ENCODE assay signal across 2 cellular contexts in the genomic region with DNA sequence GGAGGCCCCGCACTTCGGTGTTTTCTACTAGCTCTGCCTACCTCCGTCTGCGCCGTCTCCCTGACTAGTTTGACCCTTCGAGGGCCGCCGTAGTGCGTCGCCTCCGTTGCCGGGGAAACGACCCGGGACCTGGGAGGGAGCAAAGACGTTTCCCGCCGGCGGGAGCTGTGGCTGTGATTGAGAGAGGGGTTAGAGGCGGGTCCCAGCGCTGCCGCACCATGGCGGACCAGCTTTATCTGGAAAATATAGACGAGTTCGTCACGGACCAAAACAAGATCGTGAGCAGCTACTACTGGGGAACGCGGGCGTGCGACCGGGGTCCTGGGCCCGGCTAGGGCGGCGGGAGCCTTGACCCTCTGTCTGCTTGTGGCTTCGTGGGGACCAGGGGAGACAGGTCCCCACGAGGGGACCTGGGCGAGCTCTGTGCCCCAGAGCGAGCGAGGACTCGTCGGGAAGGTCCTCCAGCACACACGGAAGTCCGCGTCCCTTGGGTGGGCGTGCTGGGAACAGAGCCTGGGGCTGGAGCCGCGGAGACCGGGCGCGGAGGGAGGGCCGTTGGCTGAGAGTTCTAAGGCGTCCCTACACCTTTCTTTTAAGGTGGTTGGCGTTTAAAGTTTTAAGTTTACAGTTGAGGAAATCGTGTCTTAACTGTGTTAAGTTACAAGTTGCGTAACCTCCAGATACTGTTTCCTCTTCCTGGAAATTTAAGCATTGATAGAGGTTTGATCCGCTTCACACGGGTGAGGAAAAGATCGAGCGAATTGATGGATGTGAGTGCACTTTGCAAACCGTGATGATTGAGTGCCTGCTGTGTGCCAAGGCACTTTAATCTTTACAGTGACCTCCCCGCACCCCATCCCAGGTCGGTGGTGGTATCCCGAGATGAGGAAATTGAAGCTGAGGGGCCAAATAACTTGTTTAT.
TF ChIP-seq lines count a peak whose summit lies in the region.

A gene with protein sequence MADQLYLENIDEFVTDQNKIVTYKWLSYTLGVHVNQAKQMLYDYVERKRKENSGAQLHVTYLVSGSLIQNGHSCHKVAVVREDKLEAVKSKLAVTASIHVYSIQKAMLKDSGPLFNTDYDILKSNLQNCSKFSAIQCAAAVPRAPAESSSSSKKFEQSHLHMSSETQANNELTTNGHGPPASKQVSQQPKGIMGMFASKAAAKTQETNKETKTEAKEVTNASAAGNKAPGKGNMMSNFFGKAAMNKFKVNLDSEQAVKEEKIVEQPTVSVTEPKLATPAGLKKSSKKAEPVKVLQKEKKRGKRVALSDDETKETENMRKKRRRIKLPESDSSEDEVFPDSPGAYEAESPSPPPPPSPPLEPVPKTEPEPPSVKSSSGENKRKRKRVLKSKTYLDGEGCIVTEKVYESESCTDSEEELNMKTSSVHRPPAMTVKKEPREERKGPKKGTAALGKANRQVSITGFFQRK (plus strand): TSS at position 142 of the 922 bp plus-strand sequence. CDS start 77 bp downstream, at position 219.

TF ChIP-seq in IMR-90, 13 proteins besides CTCF, POLR2A, EP300 and RAD21:
- TF ChIP-seq SMC3 (IDR thresholded peaks at IDR 0.05; ENCODE audit: low read depth, low read length) = no peak
- TF ChIP-seq, protein P1, sequence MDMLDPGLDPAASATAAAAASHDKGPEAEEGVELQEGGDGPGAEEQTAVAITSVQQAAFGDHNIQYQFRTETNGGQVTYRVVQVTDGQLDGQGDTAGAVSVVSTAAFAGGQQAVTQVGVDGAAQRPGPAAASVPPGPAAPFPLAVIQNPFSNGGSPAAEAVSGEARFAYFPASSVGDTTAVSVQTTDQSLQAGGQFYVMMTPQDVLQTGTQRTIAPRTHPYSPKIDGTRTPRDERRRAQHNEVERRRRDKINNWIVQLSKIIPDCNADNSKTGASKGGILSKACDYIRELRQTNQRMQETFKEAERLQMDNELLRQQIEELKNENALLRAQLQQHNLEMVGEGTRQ (IDR thresholded peaks at IDR 0.05; ENCODE audit: low read depth, low read length) = no peak
- no peak for TF ChIP-seq BHLHE40 (IDR thresholded peaks at IDR 0.05; ENCODE audit: low read depth, low read length)
- TF ChIP-seq MAZ (IDR thresholded peaks at IDR 0.05; ENCODE audit: borderline replicate concordance, low read depth, low read length) = peak; percentile 72; the same call in 1 of the 2 replicates
- TF ChIP-seq MXI1 (IDR thresholded peaks at IDR 0.05; ENCODE audit: borderline replicate concordance, low read depth, low read length) = peak; percentile 78
- TF ChIP-seq CHD1 (IDR thresholded peaks at IDR 0.05; ENCODE audit: low read depth, low read length) = no peak
- TF ChIP-seq FOS (IDR thresholded peaks at IDR 0.05; ENCODE audit: low read depth, low read length) = no peak
- TF ChIP-seq MAFK (IDR thresholded peaks at IDR 0.05; ENCODE audit: low read depth, low read length) = no peak
- TF ChIP-seq NFE2L2 (IDR thresholded peaks at IDR 0.05; ENCODE audit: low read depth, low read length) = no peak
- TF ChIP-seq RCOR1 (IDR thresholded peaks at IDR 0.05; ENCODE audit: insufficient replicate concordance, low read length) = no peak
- peak; percentile 94 for TF ChIP-seq CEBPB (IDR thresholded peaks at IDR 0.05; ENCODE audit: low read depth, low read length)
- TF ChIP-seq RFX5 (IDR thresholded peaks at IDR 0.05; ENCODE audit: low read depth, low read length) = no peak

TF ChIP-seq in endothelial cell of umbilical vein, 7 proteins besides CTCF, POLR2A, EP300 and RAD21:
- TF ChIP-seq MYC (IDR thresholded peaks at IDR 0.05; ENCODE audit: low read depth, low read length) = no peak
- TF ChIP-seq POLR2AphosphoS5 (IDR thresholded peaks at IDR 0.05; ENCODE audit: insufficient read depth, low read depth, low read length) = peak; percentile 53
- TF ChIP-seq GATA2 (IDR thresholded peaks at IDR 0.05; ENCODE audit: insufficient read depth, insufficient read length, low read depth, low read length) = no peak
